Comparison of ENCODE assay signal across 15 cellular contexts in the genomic region with DNA sequence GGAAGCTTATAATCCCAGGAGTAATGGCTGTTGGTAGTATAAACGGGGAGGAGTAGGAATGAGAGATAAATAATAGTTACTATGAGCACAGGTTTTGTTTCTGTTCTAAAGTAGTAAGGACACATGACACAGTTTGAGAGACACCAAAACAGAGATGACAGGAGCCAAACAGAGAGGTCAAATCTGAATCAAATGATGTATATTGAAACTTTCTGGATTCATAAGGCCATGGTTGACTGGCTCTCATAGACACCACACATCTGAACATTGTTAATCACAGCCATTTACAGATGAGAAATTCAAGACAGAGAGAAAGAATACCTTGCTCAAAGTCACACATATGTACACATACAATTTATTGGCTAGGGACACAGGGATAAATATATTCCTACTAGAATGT.
"Had no signal": no experiment of that assay in that cellular context is flagged by ENCODE, and none has a peak within 500 bp of the region (broad histone marks: within the 10 kb centered on the region; RNA-seq: fewer than 3 reads in every experiment).

No MANE protein-coding gene starts in this region.

- DNase-seq: activated CD8-positive, alpha-beta memory T cell treated with anti-CD3 and anti-CD28 coated beads for 24 hours; activated naive CD4-positive, alpha-beta T cell; body of pancreas; effector memory CD8-positive, alpha-beta T cell; foreskin fibroblast; hippocampal formation; left cardiac atrium; mesendoderm; naive thymus-derived CD4-positive, alpha-beta T cell; psoas muscle; right cardiac atrium; T-helper 9 cell; testis had no signal

- ATAC-seq: body of pancreas; effector memory CD8-positive, alpha-beta T cell; left cardiac atrium; naive thymus-derived CD4-positive, alpha-beta T cell; psoas muscle; right cardiac atrium had no signal

- FAIRE-seq: islet of Langerhans had no signal

- H3K9me3 Mint-ChIP-seq: effector memory CD8-positive, alpha-beta T cell; type B pancreatic cell had no signal

- H3K4me3 ChIP-seq: body of pancreas, psoas muscle, testis had no signal

- H3K27me3 Mint-ChIP-seq: effector memory CD8-positive, alpha-beta T cell; naive thymus-derived CD4-positive, alpha-beta T cell; type B pancreatic cell had no signal

- H3K27ac ChIP-seq: body of pancreas, testis had no signal

- H3K9me3 ChIP-seq: body of pancreas, psoas muscle, testis had no signal

- H3K27ac Mint-ChIP-seq: effector memory CD8-positive, alpha-beta T cell; type B pancreatic cell had no signal

- H3K4me3 Mint-ChIP-seq: effector memory CD8-positive, alpha-beta T cell; naive thymus-derived CD4-positive, alpha-beta T cell; type B pancreatic cell had no signal

- H3K27me3 ChIP-seq: body of pancreas, testis had no signal

- H3K4me1 ChIP-seq: testis had no signal
